Comparison of ENCODE assay signal across 1 cellular context in the genomic region with DNA sequence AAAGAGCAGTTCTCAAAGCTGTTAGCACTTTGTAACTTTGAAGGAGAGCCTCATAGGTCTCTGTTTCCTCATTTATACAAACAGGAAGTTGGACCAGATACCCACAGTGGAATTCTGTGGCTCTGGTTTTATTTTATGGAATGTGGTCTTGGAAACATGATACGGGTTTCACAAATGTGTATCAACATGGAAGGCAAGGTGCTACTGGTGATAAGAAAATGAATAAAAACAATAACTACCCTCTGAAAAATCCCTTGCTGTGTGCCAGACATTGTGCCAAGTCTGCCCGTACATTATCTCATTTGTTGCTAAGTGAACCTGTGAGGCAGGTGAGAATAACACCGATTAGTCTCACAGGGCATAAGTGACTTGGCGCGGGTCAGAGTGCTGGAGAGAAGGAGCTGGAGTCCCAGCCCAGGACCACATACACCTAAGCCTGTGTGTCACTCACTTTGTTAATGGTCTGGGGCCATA.
TF ChIP-seq lines count a peak whose summit lies in the region.

No MANE protein-coding gene starts in this region.

TF ChIP-seq in GM23338, 12 proteins besides CTCF, POLR2A, EP300 and RAD21 (continued from another document):
- TF ChIP-seq, protein P1, sequence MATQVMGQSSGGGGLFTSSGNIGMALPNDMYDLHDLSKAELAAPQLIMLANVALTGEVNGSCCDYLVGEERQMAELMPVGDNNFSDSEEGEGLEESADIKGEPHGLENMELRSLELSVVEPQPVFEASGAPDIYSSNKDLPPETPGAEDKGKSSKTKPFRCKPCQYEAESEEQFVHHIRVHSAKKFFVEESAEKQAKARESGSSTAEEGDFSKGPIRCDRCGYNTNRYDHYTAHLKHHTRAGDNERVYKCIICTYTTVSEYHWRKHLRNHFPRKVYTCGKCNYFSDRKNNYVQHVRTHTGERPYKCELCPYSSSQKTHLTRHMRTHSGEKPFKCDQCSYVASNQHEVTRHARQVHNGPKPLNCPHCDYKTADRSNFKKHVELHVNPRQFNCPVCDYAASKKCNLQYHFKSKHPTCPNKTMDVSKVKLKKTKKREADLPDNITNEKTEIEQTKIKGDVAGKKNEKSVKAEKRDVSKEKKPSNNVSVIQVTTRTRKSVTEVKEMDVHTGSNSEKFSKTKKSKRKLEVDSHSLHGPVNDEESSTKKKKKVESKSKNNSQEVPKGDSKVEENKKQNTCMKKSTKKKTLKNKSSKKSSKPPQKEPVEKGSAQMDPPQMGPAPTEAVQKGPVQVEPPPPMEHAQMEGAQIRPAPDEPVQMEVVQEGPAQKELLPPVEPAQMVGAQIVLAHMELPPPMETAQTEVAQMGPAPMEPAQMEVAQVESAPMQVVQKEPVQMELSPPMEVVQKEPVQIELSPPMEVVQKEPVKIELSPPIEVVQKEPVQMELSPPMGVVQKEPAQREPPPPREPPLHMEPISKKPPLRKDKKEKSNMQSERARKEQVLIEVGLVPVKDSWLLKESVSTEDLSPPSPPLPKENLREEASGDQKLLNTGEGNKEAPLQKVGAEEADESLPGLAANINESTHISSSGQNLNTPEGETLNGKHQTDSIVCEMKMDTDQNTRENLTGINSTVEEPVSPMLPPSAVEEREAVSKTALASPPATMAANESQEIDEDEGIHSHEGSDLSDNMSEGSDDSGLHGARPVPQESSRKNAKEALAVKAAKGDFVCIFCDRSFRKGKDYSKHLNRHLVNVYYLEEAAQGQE (IDR thresholded peaks at IDR 0.05; ENCODE audit: unreplicated experiment), result no peak
- TF ChIP-seq CREB1 (CRISPR knock-in tag; IDR thresholded peaks at IDR 0.05; ENCODE audit: low read depth) (no peak), ZNF114 (CRISPR knock-in tag; IDR thresholded peaks at IDR 0.05) (no peak), ZNF331 (CRISPR knock-in tag; IDR thresholded peaks at IDR 0.05; ENCODE audit: low read depth) (no peak), EZH2phosphoT487 (IDR thresholded peaks at IDR 0.05; ENCODE audit: unreplicated experiment) (no peak), NANOG (IDR thresholded peaks at IDR 0.05; ENCODE audit: borderline replicate concordance) (no peak), STAT1 (IDR thresholded peaks at IDR 0.05; ENCODE audit: unreplicated experiment) (no peak), EZH2 (IDR thresholded peaks at IDR 0.05; ENCODE audit: low read depth, unreplicated experiment) (no peak), JUNB (IDR thresholded peaks at IDR 0.05; ENCODE audit: unreplicated experiment) (no peak)
- TF ChIP-seq, protein P2, sequence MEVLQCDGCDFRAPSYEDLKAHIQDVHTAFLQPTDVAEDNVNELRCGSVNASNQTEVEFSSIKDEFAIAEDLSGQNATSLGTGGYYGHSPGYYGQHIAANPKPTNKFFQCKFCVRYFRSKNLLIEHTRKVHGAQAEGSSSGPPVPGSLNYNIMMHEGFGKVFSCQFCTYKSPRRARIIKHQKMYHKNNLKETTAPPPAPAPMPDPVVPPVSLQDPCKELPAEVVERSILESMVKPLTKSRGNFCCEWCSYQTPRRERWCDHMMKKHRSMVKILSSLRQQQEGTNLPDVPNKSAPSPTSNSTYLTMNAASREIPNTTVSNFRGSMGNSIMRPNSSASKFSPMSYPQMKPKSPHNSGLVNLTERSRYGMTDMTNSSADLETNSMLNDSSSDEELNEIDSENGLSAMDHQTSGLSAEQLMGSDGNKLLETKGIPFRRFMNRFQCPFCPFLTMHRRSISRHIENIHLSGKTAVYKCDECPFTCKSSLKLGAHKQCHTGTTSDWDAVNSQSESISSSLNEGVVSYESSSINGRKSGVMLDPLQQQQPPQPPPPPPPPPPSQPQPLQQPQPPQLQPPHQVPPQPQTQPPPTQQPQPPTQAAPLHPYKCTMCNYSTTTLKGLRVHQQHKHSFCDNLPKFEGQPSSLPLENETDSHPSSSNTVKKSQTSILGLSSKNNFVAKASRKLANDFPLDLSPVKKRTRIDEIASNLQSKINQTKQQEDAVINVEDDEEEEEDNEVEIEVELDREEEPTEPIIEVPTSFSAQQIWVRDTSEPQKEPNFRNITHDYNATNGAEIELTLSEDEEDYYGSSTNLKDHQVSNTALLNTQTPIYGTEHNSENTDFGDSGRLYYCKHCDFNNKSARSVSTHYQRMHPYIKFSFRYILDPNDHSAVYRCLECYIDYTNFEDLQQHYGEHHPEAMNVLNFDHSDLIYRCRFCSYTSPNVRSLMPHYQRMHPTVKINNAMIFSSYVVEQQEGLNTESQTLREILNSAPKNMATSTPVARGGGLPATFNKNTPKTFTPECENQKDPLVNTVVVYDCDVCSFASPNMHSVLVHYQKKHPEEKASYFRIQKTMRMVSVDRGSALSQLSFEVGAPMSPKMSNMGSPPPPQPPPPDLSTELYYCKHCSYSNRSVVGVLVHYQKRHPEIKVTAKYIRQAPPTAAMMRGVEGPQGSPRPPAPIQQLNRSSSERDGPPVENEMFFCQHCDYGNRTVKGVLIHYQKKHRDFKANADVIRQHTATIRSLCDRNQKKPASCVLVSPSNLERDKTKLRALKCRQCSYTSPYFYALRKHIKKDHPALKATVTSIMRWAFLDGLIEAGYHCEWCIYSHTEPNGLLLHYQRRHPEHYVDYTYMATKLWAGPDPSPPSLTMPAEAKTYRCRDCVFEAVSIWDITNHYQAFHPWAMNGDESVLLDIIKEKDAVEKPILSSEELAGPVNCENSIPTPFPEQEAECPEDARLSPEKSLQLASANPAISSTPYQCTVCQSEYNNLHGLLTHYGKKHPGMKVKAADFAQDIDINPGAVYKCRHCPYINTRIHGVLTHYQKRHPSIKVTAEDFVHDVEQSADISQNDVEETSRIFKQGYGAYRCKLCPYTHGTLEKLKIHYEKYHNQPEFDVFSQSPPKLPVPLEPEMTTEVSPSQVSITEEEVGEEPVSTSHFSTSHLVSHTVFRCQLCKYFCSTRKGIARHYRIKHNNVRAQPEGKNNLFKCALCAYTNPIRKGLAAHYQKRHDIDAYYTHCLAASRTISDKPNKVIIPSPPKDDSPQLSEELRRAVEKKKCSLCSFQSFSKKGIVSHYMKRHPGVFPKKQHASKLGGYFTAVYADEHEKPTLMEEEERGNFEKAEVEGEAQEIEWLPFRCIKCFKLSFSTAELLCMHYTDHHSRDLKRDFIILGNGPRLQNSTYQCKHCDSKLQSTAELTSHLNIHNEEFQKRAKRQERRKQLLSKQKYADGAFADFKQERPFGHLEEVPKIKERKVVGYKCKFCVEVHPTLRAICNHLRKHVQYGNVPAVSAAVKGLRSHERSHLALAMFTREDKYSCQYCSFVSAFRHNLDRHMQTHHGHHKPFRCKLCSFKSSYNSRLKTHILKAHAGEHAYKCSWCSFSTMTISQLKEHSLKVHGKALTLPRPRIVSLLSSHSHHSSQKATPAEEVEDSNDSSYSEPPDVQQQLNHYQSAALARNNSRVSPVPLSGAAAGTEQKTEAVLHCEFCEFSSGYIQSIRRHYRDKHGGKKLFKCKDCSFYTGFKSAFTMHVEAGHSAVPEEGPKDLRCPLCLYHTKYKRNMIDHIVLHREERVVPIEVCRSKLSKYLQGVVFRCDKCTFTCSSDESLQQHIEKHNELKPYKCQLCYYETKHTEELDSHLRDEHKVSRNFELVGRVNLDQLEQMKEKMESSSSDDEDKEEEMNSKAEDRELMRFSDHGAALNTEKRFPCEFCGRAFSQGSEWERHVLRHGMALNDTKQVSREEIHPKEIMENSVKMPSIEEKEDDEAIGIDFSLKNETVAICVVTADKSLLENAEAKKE (CRISPR knock-in tag; IDR thresholded peaks at IDR 0.05), result no peak
